In genomic region chr16:81695431-81695890, GRCh38 we compare ENCODE assay signal across 1 cellular context.
TF ChIP-seq lines count a peak whose summit lies in the region.

No MANE protein-coding gene starts in this region.

TF ChIP-seq in IMR-90, 13 proteins besides CTCF, POLR2A, EP300 and RAD21 (continued from another document):
- no peak for TF ChIP-seq USF2 (IDR thresholded peaks at IDR 0.05; ENCODE audit: low read depth, low read length)
TF ChIP-seq in IMR-90: peak in this region for 0.
